In genomic region chr17:42517516-42517915, GRCh38 we compare ENCODE assay signal across 7 cellular contexts. TPM values are rescaled to one million over a fixed set of nuclear protein-coding genes. Genes with fewer than 3 reads are reported as not detected.
DNase-seq lines count a peak whose midpoint lies in the region; ATAC-seq, FAIRE-seq and TF ChIP-seq lines count a peak whose summit lies in the region.

No MANE protein-coding gene starts in this region.

- H3K4me3 ChIP-seq in breast epithelium = no peak overlapping the region
- no peak overlapping the region for H3K4me3 ChIP-seq in kidney (ENCODE audit: low read length in 2 of 2)

- H3K36me3 ChIP-seq in breast epithelium (no peaks in the 10 kb centered on the region), kidney (ENCODE audit: control insufficient read depth in 1 of 2, insufficient read depth in 2 of 2, low read length in 2 of 2) (peaks cover 13 to 35% of the 10 kb centered on the region in 2 donors)

- H3K27me3 ChIP-seq in breast epithelium = no peaks in the 10 kb centered on the region

- H3K9me3 Mint-ChIP-seq in activated B cell treated with CpG ODN at 0.5 μM for 24 hours = no peaks in the 10 kb centered on the region

- peaks cover 7% of the 10 kb centered on the region for H3K4me1 Mint-ChIP-seq in activated B cell treated with CpG ODN at 0.5 μM for 24 hours

- CTCF ChIA-PET in activated B cell treated with CpG ODN at 0.5 μM for 24 hours (lab: Charles Lee) = interaction anchor here (0.5 to 6.7 kb wide), 9 partner anchors 13 to 205 kb away, joined by 3 to 49 read pairs (median 3); partner anchors contain the start of gene NAGLU

- TF ChIP-seq CTCF in GM12873 (IDR thresholded peaks at IDR 0.05; ENCODE audit: insufficient read depth, low read depth, low read length, missing control alignments) = peak; percentile 95
- TF ChIP-seq CTCF in activated B cell treated with CpG ODN at 0.5 μM for 24 hours (IDR thresholded peaks at IDR 0.05) = peak; percentile 64
- TF ChIP-seq CTCF in breast epithelium (IDR thresholded peaks at IDR 0.05) = peak; percentile 91 to 93 (median 91)
- peak; percentile 92 for TF ChIP-seq CTCF in kidney (IDR thresholded peaks at IDR 0.05; ENCODE audit: borderline replicate concordance, extremely low read depth, insufficient read depth)

- DNase-seq in NCI-H2171 (lab: John Stamatoyannopoulos, UW) (peak; percentile 52), activated B cell treated with CpG ODN at 0.5 μM for 24 hours (peak; percentile 75), breast epithelium (ENCODE audit: low spot score in 2 of 2) (peak; percentile 85 to 86), kidney (peak; percentile 92)
- DNase-seq in stimulated activated CD4-positive, alpha-beta T cell treated with anti-CD3 and anti-CD28 coated beads, Interleukin-15, amount 100 ng/mL, for 24 hours = peak; percentile 86

- no peak overlapping the region for H3K27ac Mint-ChIP-seq in activated B cell treated with CpG ODN at 0.5 μM for 24 hours

- TF ChIP-seq POLR2A in breast epithelium (IDR thresholded peaks at IDR 0.05) = no peak

- H3K36me3 Mint-ChIP-seq in activated B cell treated with CpG ODN at 0.5 μM for 24 hours (ENCODE audit: low read depth) = peaks cover 52% of the 10 kb centered on the region

- intact Hi-C loops in activated B cell treated with CpG ODN at 0.5 μM for 24 hours (cut with micrococcal nuclease) (loop anchor here (1.0 to 2.0 kb wide), 4 partner anchors 89 to 205 kb away; no protein-coding TSS in a partner anchor), breast epithelium (cut with DNase I; ENCODE audit: low total_unique reads) (no loop called here), kidney (cut with DNase I) (loop anchor here (10.0 kb wide), 1 partner anchor 93 kb away; the partner anchor contains the start of gene CAVIN1)

- H3K9ac ChIP-seq in kidney (ENCODE audit: low read length in 2 of 2) = peak overlapping the region in 1 of 2 donors; percentile 70

- H3K9me3 ChIP-seq in breast epithelium (no peaks in the 10 kb centered on the region), kidney (ENCODE audit: control insufficient read depth in 1 of 2, low read length in 2 of 2) (no peaks in the 10 kb centered on the region)

- H3K27ac ChIP-seq in breast epithelium (peak overlapping the region; percentile 96 to 99), kidney (ENCODE audit: low read depth in 2 of 2, low read length in 2 of 2) (peak overlapping the region; percentile 91 to 96)

- H3K4me3 Mint-ChIP-seq in activated B cell treated with CpG ODN at 0.5 μM for 24 hours = no peak overlapping the region

- no peaks in the 10 kb centered on the region for H3K27me3 Mint-ChIP-seq in activated B cell treated with CpG ODN at 0.5 μM for 24 hours

- POLR2A ChIA-PET in activated B cell treated with CpG ODN at 0.5 μM for 24 hours (lab: Charles Lee) = interaction anchor here (0.6 kb wide), 1 partner anchor 92 kb away, joined by 3 read pairs; no protein-coding TSS in a partner anchor

- no peak for FAIRE-seq in kidney (lab: Jason Lieb, UNC)

- H3K4me1 ChIP-seq in breast epithelium (peaks cover 40 to 45% of the 10 kb centered on the region in 2 donors), kidney (ENCODE audit: control insufficient read depth in 1 of 2, insufficient read depth in 1 of 2, low read depth in 1 of 2, low read length in 2 of 2) (peaks cover 60 to 69% of the 10 kb centered on the region in 2 donors)

- ATAC-seq in activated B cell treated with CpG ODN at 0.5 μM for 24 hours (ENCODE audit: low read depth) (peak; percentile 92), GM18511 (IDR thresholded peaks at IDR 0.05; ENCODE audit: unreplicated experiment) (no peak)

RNA-seq across cellular contexts. Expression of gene NAGLU, which starts 18.5 kb away (rescaled TPM):
- total RNA-seq in activated B cell treated with CpG ODN at 0.5 μM for 24 hours (27.8 and 33.9 TPM in 2 replicates), breast epithelium (100 to 1,000 TPM in 1 of 3 donors, 10 to 100 TPM in 2; 42.9 to 101 (median 48.4) TPM), kidney (37.5 TPM)
- 52.7 TPM for polyA plus RNA-seq in kidney (ENCODE audit: insufficient read depth, low read depth, low replicate concordance)

RNA-seq across cellular contexts. Expression of gene HSD17B1, which starts 35.2 kb away (rescaled TPM):
- 0.86 and 1.2 TPM in 2 replicates for total RNA-seq in activated B cell treated with CpG ODN at 0.5 μM for 24 hours
- 1 to 10 TPM; 1.2 to 5.6 (median 1.8) TPM for total RNA-seq in breast epithelium
- 0.31 TPM for total RNA-seq in kidney
- 3.3 TPM for polyA plus RNA-seq in kidney (ENCODE audit: insufficient read depth, low read depth, low replicate concordance)

RNA-seq across cellular contexts. Expression of gene COASY, which starts 44.4 kb away (rescaled TPM):
- total RNA-seq in activated B cell treated with CpG ODN at 0.5 μM for 24 hours (82.4 and 94.9 TPM in 2 replicates), breast epithelium (10 to 100 TPM; 21.4 to 48.1 (median 26.9) TPM), kidney (71.9 TPM)
- 145 TPM for polyA plus RNA-seq in kidney (ENCODE audit: insufficient read depth, low read depth, low replicate concordance)

RNA-seq across cellular contexts. Expression of gene MLX, which starts 49.4 kb away (rescaled TPM):
- total RNA-seq in activated B cell treated with CpG ODN at 0.5 μM for 24 hours = 53.4 and 59.7 TPM in 2 replicates
- 10 to 100 TPM; 27.2 to 49.8 (median 39.4) TPM for total RNA-seq in breast epithelium
- total RNA-seq in kidney = 38.7 TPM
- 41.0 TPM for polyA plus RNA-seq in kidney (ENCODE audit: insufficient read depth, low read depth, low replicate concordance)

RNA-seq across cellular contexts. Expression of gene ATP6V0A1, which starts 58.8 kb away (rescaled TPM):
- 71.5 and 75.6 TPM in 2 replicates for total RNA-seq in activated B cell treated with CpG ODN at 0.5 μM for 24 hours
- 10 to 100 TPM; 53.1 to 74.5 (median 60.0) TPM for total RNA-seq in breast epithelium
- total RNA-seq in kidney = 110 TPM
- polyA plus RNA-seq in kidney (ENCODE audit: insufficient read depth, low read depth, low replicate concordance) = 108 TPM
